29 cellular contexts compared by ENCODE assay signal in genomic region chr11:129417458-129417857, GRCh38. TPM values are rescaled to one million over a fixed set of nuclear protein-coding genes. Genes with fewer than 3 reads are reported as not detected.
DNase-seq lines count a peak whose midpoint lies in the region; ATAC-seq, FAIRE-seq and TF ChIP-seq lines count a peak whose summit lies in the region.
"Had no signal": no experiment of that assay in that cellular context is flagged by ENCODE, and none has a peak within 500 bp of the region (broad histone marks: within the 10 kb centered on the region; RNA-seq: fewer than 3 reads in every experiment).

No MANE protein-coding gene starts in this region.

- H3K9ac ChIP-seq in colonic mucosa (ENCODE audit: low read depth in 2 of 2, low read length in 2 of 2): peak overlapping the region; percentile 29 to 52

- peak; percentile 10 for ATAC-seq in HG02571 (IDR thresholded peaks at IDR 0.05; ENCODE audit: unreplicated experiment)
- peak; percentile 9 for ATAC-seq in HG03280 (IDR thresholded peaks at IDR 0.05; ENCODE audit: unreplicated experiment)
- ATAC-seq: CD8-positive, alpha-beta T cell; K562; Right ventricle myocardium inferior had no signal

- H3K4me1 ChIP-seq in colonic mucosa (peaks cover 17% of the 10 kb centered on the region), tibial artery (no peaks in the 10 kb centered on the region)
- H3K4me1 ChIP-seq: uterus had no signal

- H3K4me3 ChIP-seq in colonic mucosa: no peak overlapping the region
- no peak overlapping the region for H3K4me3 ChIP-seq in tibial artery
- H3K4me3 ChIP-seq: K562, uterus had no signal

- no peaks in the 10 kb centered on the region for H3K27me3 ChIP-seq in colonic mucosa
- no peaks in the 10 kb centered on the region for H3K27me3 ChIP-seq in tibial artery
- H3K27me3 ChIP-seq: uterus had no signal

- H3K27ac ChIP-seq in colonic mucosa (peak overlapping the region; percentile 68), tibial artery (no peak overlapping the region)
- H3K27ac ChIP-seq: uterus had no signal

- DNase-seq in GM12892 (ENCODE audit: insufficient read length): no peak
- DNase-seq in colonic mucosa: no peak
- no peak for DNase-seq in stimulated activated CD4-positive, alpha-beta T cell treated with anti-CD3 and anti-CD28 coated beads, Interleukin-15, amount 100 ng/mL, for 24 hours
- DNase-seq in effector CD8-positive, alpha-beta T cell (lab: John Stamatoyannopoulos, UW): no peak
- no peak for DNase-seq in tibial artery
- DNase-seq in GF-D8 (lab: John Stamatoyannopoulos, UW): no peak
- DNase-seq: activated CD4-positive, alpha-beta T cell treated with anti-CD3 and anti-CD28 coated beads, Interleukin-2, amount 50 U/mL, for 48 hours; activated CD8-positive, alpha-beta memory T cell treated with anti-CD3 and anti-CD28 coated beads, Interleukin-2, amount 50 U/mL, for 48 hours; activated effector memory CD4-positive, alpha-beta T cell treated with Interleukin-2 at 50 U/mL for 16 hours; activated naive CD8-positive, alpha-beta T cell treated with anti-CD3 and anti-CD28 coated beads for 36 hours; AML-193; CD8-positive, alpha-beta T cell; kidney glomerular epithelial cell; NCI-H1417; NCI-H2107; NCI-H446; stimulated activated CD4-positive, alpha-beta T cell treated with anti-CD3 and anti-CD28 coated beads, Interleukin-1b, Interleukin-23, amount 100 ng/mL, for 48 hours; T1000; uterus had no signal

- intact Hi-C loops in colonic mucosa (cut with DNase I): no loop called here
- intact Hi-C loops in tibial artery (cut with DNase I; ENCODE audit: low total_unique reads): no loop called here

- TF ChIP-seq CTCF in colonic mucosa (IDR thresholded peaks at IDR 0.05): no peak
- no peak for TF ChIP-seq CTCF in tibial artery (IDR thresholded peaks at IDR 0.05)

- no peaks in the 10 kb centered on the region for H3K9me3 ChIP-seq in colonic mucosa
- H3K9me3 ChIP-seq in tibial artery: no peaks in the 10 kb centered on the region
- H3K9me3 ChIP-seq: uterus had no signal

- FAIRE-seq in GM12892 (lab: Jason Lieb, UNC): peak; percentile 51
- FAIRE-seq: A204.1, astrocyte, K562 had no signal

- no peak for TF ChIP-seq POLR2A in GM12892 (IDR thresholded peaks at IDR 0.05; ENCODE audit: low read depth, low read length)

- H3K36me3 ChIP-seq in colonic mucosa (no peaks in the 10 kb centered on the region), tibial artery (no peaks in the 10 kb centered on the region)
- H3K36me3 ChIP-seq: uterus had no signal

RNA-seq across cellular contexts. Expression of gene BARX2, which starts 41.8 kb away (rescaled TPM):
- 2.2 TPM for polyA plus RNA-seq in GM12892 (2012; ENCODE audit: missing spikeins)
- 10 to 100 TPM; 19.0 to 23.9 TPM for total RNA-seq in colonic mucosa
- total RNA-seq: astrocyte; CD8-positive, alpha-beta T cell; K562; MCF 10A; myocyte; Right ventricle myocardium inferior; skeletal muscle tissue; subcutaneous adipose tissue had no signal
- polyA plus RNA-seq: K562 had no signal
